ENCODE assay signal across 24 cellular contexts in the genomic region with DNA sequence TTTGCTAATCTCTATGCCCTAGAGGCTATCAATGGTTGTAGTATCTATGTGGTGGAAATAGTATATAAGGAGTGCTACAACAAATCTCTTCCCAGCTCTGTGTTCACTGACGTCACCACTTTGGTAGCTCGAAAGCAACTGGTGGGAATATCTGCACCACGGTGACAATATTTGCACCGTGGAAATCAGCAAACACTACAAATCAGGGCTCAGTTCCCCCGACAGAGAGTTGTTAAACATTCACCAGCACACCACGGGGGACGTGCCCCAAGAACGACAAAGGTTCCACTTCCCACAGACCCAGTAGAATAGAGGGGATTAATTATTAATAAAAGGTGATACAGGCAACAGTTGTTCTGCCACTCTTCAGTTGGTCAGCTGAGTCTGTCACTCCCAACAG.
DNase-seq lines count a peak whose midpoint lies in the region; ATAC-seq, FAIRE-seq and TF ChIP-seq lines count a peak whose summit lies in the region.
"Had no signal": no experiment of that assay in that cellular context is flagged by ENCODE, and none has a peak within 500 bp of the region (broad histone marks: within the 10 kb centered on the region; RNA-seq: fewer than 3 reads in every experiment).

No MANE protein-coding gene starts in this region.

- intact Hi-C loops in pancreas (cut with DNase I), result no loop called here
- intact Hi-C loops in upper lobe of right lung (cut with DNase I), result no loop called here

- no peak overlapping the region for H2BK120ac ChIP-seq in mesendoderm (ENCODE audit: low read depth, low read length)

- no peaks in the 10 kb centered on the region for H3K79me2 ChIP-seq in mesendoderm (ENCODE audit: control insufficient read depth, insufficient read depth, low read length)

- H2BK15ac ChIP-seq in mesendoderm (replicated peaks; ENCODE audit: low read depth), result no peak overlapping the region

- in situ Hi-C loops in G401 (cut with HindIII; ENCODE audit: low sequenced_read_pairs), result no loop called here

- no peak overlapping the region for H3K4me2 ChIP-seq in mesendoderm (ENCODE audit: low read length)
- H3K4me2 ChIP-seq: KMS-11, SK-N-SH had no signal

- H3K9me3 ChIP-seq in pancreas (peaks cover 0 to 4% (median 0%) of the 10 kb centered on the region in 4 donors), upper lobe of right lung (no peaks in the 10 kb centered on the region)
- H3K9me3 ChIP-seq: BE2C, SK-N-SH had no signal

- no peaks in the 10 kb centered on the region for H3K27me3 ChIP-seq in pancreas
- H3K27me3 ChIP-seq in upper lobe of right lung, result no peaks in the 10 kb centered on the region
- H3K27me3 ChIP-seq in mesendoderm (ENCODE audit: insufficient read depth, low read length, poor library complexity), result no peaks in the 10 kb centered on the region
- H3K27me3 ChIP-seq: BE2C had no signal

- no peaks in the 10 kb centered on the region for H3K79me1 ChIP-seq in mesendoderm (ENCODE audit: low read length)

- H3K4ac ChIP-seq in mesendoderm (ENCODE audit: low read depth, low read length), result no peak overlapping the region

- H3K56ac ChIP-seq in mesendoderm (ENCODE audit: low read length), result no peak overlapping the region

- H3K9ac ChIP-seq in mesendoderm (ENCODE audit: low read length), result no peak overlapping the region
- H3K9ac ChIP-seq: KMS-11, SK-N-SH had no signal

- TF ChIP-seq CTCF in pancreas (IDR thresholded peaks at IDR 0.05), result no peak
- no peak for TF ChIP-seq CTCF in upper lobe of right lung (IDR thresholded peaks at IDR 0.05)

- no peaks in the 10 kb centered on the region for H3K4me1 ChIP-seq in pancreas
- no peaks in the 10 kb centered on the region for H3K4me1 ChIP-seq in upper lobe of right lung
- no peaks in the 10 kb centered on the region for H3K4me1 ChIP-seq in mesendoderm (ENCODE audit: control insufficient read depth, low read depth, low read length)
- H3K4me1 ChIP-seq: BE2C had no signal

- no peak overlapping the region for H4K8ac ChIP-seq in mesendoderm (ENCODE audit: low read depth, low read length)

- no peak overlapping the region for H2AK5ac ChIP-seq in mesendoderm (ENCODE audit: low read length)

- ATAC-seq in pancreas, result peak; percentile 46 to 92 (median 76)
- ATAC-seq in GM21447 (IDR thresholded peaks at IDR 0.05; ENCODE audit: unreplicated experiment), result no peak
- ATAC-seq in upper lobe of right lung, result no peak

- H4K5ac ChIP-seq in mesendoderm (ENCODE audit: low read length), result no peak overlapping the region

- DNase-seq in COLO668 (lab: John Stamatoyannopoulos, UW; ENCODE audit: unreplicated experiment) (peak; percentile 77), NCI-H774 (lab: John Stamatoyannopoulos, UW) (peak; percentile 67), left kidney (ENCODE audit: low read depth, low spot score) (peak; percentile 50), pancreas (peak in 2 of 6 donors; percentile 40 to 42), G401 (ENCODE audit: low spot score) (no peak), upper lobe of right lung (no peak), mesendoderm (no peak)
- DNase-seq: BE2C, GOT3, HCEC 1CT, IMR-90, NCI-H1092 treated with DMSO at 0.1 percent for 48 hours, NCI-H1436 treated with DMSO at 0.1 percent for 48 hours, NCI-H1930, NCI-H524 treated with DMSO at 0.1 percent for 48 hours, SHP77 treated with DMSO at 0.1 percent for 48 hours, SK-N-SH had no signal

- WGBS in pancreas, 2 donors, result 10 to 15% methylated on average over 8 of the region's 8 CpGs
- WGBS in mesendoderm (ENCODE audit: extremely low coverage, insufficient coverage, low lambda C conversion rate), result no CpG with 5 or more reads among the region's 8 CpGs

- FAIRE-seq in pancreas (lab: Jason Lieb, UNC), result no peak
- FAIRE-seq: A204.1, G401.6, GM12892, HTR-8/SVneo had no signal

- no peaks in the 10 kb centered on the region for H3K36me3 ChIP-seq in pancreas
- H3K36me3 ChIP-seq in upper lobe of right lung, result no peaks in the 10 kb centered on the region
- no peaks in the 10 kb centered on the region for H3K36me3 ChIP-seq in mesendoderm (ENCODE audit: control insufficient read depth, insufficient read depth, low read length)
- H3K36me3 ChIP-seq: BE2C had no signal

- no peak overlapping the region for H3K18ac ChIP-seq in mesendoderm (ENCODE audit: low read length)

- H3K27ac ChIP-seq in pancreas, result peak overlapping the region in 1 of 4 donors; percentile 6
- H3K27ac ChIP-seq in upper lobe of right lung, result no peak overlapping the region
- H3K27ac ChIP-seq in mesendoderm (ENCODE audit: low read depth, low read length), result no peak overlapping the region
- H3K27ac ChIP-seq: KMS-11, RWPE1 had no signal

- H2BK5ac ChIP-seq in mesendoderm (ENCODE audit: low read length), result no peak overlapping the region

- no peak overlapping the region for H3K23ac ChIP-seq in mesendoderm (ENCODE audit: low read length)

- H3K4me3 ChIP-seq in pancreas (no peak overlapping the region), upper lobe of right lung (no peak overlapping the region), mesendoderm (ENCODE audit: low read length) (no peak overlapping the region)

Comparison
In these comparisons a context has a peak if more than half of its experiments do, and no peak if none do; other contexts are left out.
1. DNase-seq: peak in COLO668 (single experiment), NCI-H774 (single experiment) and left kidney (single experiment); none in G401 (single experiment), upper lobe of right lung (single experiment) and mesendoderm (single experiment).
2. ATAC-seq: peak in pancreas (4 of 4); none in GM21447 (single experiment) and upper lobe of right lung (single experiment).